7 cellular contexts compared by ENCODE assay signal in genomic region chr3:126197854-126198584, GRCh38. TPM values are rescaled to one million over a fixed set of nuclear protein-coding genes. Genes with fewer than 3 reads are reported as not detected.
DNase-seq lines count a peak whose midpoint lies in the region; ATAC-seq, FAIRE-seq and TF ChIP-seq lines count a peak whose summit lies in the region.

No MANE protein-coding gene starts in this region.

- SMC1A ChIA-PET in GM12878 (lab: Charles Lee; ENCODE audit: uncharacterized antibody, unreplicated experiment): interaction anchor here (0.6 to 1.2 kb wide), 6 partner anchors 12 to 1392 kb away, joined by 3 to 4 read pairs (median 3); no protein-coding TSS in a partner anchor

- H3K36me3 ChIP-seq in SJCRH30 (no peaks in the 10 kb centered on the region), GM12878 (ENCODE audit: control insufficient read depth in 2 of 2, insufficient read depth in 2 of 2, low read length in 1 of 2) (no peaks in the 10 kb centered on the region)

- DNase-seq in GM03348 (ENCODE audit: low spot score) (peak; percentile 85), HT-29 (ENCODE audit: low spot score) (peak; percentile 90), SJCRH30 (peak; percentile 52 to 68), GM12878 (ENCODE audit: low read depth, low spot score) (no peak), iris pigment epithelial cell (ENCODE audit: low read depth) (peak; percentile 82)
- peak; percentile 12 for DNase-seq in stimulated activated CD4-positive, alpha-beta T cell treated with anti-CD3 and anti-CD28 coated beads, Interleukin-2, amount 100 ng/mL, for 4 hours (ENCODE audit: low read depth)

- H3K4me2 ChIP-seq in GM12878 (ENCODE audit: control insufficient read depth, insufficient read depth): no peak overlapping the region

- FAIRE-seq in GM12878 (lab: Jason Lieb, UNC): peak; percentile 86

- RAD21 ChIA-PET in GM12878 (lab: Charles Lee; ENCODE audit: unreplicated experiment): interaction anchor here (1.0 to 4.0 kb wide), 2 partner anchors 30 to 65 kb away, joined by 4 to 12 read pairs; no protein-coding TSS in a partner anchor

- no peaks in the 10 kb centered on the region for H3K79me2 ChIP-seq in GM12878 (ENCODE audit: control insufficient read depth, insufficient read depth, low read length)

- 3% methylated on average over 7 of the region's 7 CpGs for WGBS in GM12878 (ENCODE audit: insufficient coverage, insufficient replicate concordance, low lambda C conversion rate, missing lambda C conversion rate)

- TF ChIP-seq EP300 in GM12878 (IDR thresholded peaks at IDR 0.05; ENCODE audit: borderline replicate concordance in 1 of 2, control insufficient read depth in 1 of 2, low read depth in 2 of 2, low read length in 2 of 2): no peak

- TF ChIP-seq CTCF in GM12878 (IDR thresholded peaks at IDR 0.05 in 2 of 3, conservative IDR thresholded peaks at IDR 0.05 in 1 of 3; ENCODE audit: control insufficient read depth in 2 of 3, extremely low read depth in 1 of 3, insufficient read depth in 1 of 3, low read depth in 3 of 3, low read length in 3 of 3): peak; percentile 67 to 75 (median 75)

- H3K9me3 ChIP-seq in SJCRH30 (replicated peaks) (peaks cover 13% of the 10 kb centered on the region), GM12878 (replicated peaks; ENCODE audit: control insufficient read depth, insufficient read depth, low read length) (no peaks in the 10 kb centered on the region)

- H3K4me1 ChIP-seq in SJCRH30: no peaks in the 10 kb centered on the region
- no peaks in the 10 kb centered on the region for H3K4me1 ChIP-seq in GM12878 (ENCODE audit: control insufficient read depth, insufficient read depth, low read length)

- no peak overlapping the region for H3K4me3 ChIP-seq in SJCRH30
- H3K4me3 ChIP-seq in GM12878: no peak overlapping the region

- H4K20me1 ChIP-seq in GM12878 (ENCODE audit: control insufficient read depth, insufficient read depth): no peaks in the 10 kb centered on the region

- no peak overlapping the region for H2AFZ ChIP-seq in GM12878 (ENCODE audit: control insufficient read depth, low read depth, low read length)

- H3K27me3 ChIP-seq in SJCRH30 (no peaks in the 10 kb centered on the region), GM12878 (replicated peaks in 1 of 2; ENCODE audit: control insufficient read depth in 2 of 2, insufficient read depth in 2 of 2, low read length in 1 of 2) (no peaks in the 10 kb centered on the region; a peak in 2 of 4 replicates)

- in situ Hi-C loops in GM12878 (cut with MboI): no loop called here

- intact Hi-C loops in GM12878 (cut with micrococcal nuclease; ENCODE audit: unreplicated experiment): loop anchor here (1.0 to 10.0 kb wide), 2 partner anchors 191 to 223 kb away; no protein-coding TSS in a partner anchor

- peak; percentile 96 for ATAC-seq in GM12878
- ATAC-seq in GM18517 (IDR thresholded peaks at IDR 0.05; ENCODE audit: unreplicated experiment): no peak

- peak; percentile 67 for TF ChIP-seq RAD21 in GM12878 (IDR thresholded peaks at IDR 0.05; ENCODE audit: insufficient read depth, low read depth, low read length)

- no TSS peak for BruUV-seq in GM12878 (replicated peaks; lab: Mats Ljungman, UMichigan)

- no peak for TF ChIP-seq POLR2A in GM12878 (IDR thresholded peaks at IDR 0.05; ENCODE audit: low read depth, low read length)

- H3K27ac ChIP-seq in SJCRH30: no peak overlapping the region
- no peak overlapping the region for H3K27ac ChIP-seq in GM12878 (ENCODE audit: control insufficient read depth, insufficient read depth)

- POLR2A ChIA-PET in GM12878 (lab: Charles Lee): interaction anchor here (1.1 kb wide), 1 partner anchor 41 kb away, joined by 3 read pairs; no protein-coding TSS in a partner anchor

- no peak overlapping the region for H3K9ac ChIP-seq in GM12878 (ENCODE audit: control insufficient read depth, insufficient read depth, low read length)

- CTCF ChIA-PET in GM12878 (lab: Yijun Ruan, JAX): interaction anchor here (0.6 to 3.9 kb wide), 20 partner anchors 8 to 324 kb away, joined by 3 to 20 read pairs (median 4); no protein-coding TSS in a partner anchor

TF ChIP-seq in GM12878, 131 proteins besides CTCF, POLR2A, EP300 and RAD21 (continues in another document):
- TF ChIP-seq MAX (IDR thresholded peaks at IDR 0.05; ENCODE audit: low read depth, low read length) (no peak), TCF12 (IDR thresholded peaks at IDR 0.05; ENCODE audit: low read depth, low read length) (no peak), YY1 (IDR thresholded peaks at IDR 0.05; ENCODE audit: low read depth, low read length) (peak; percentile 46; the same call in 1 of the 2 replicates), ZBED1 (IDR thresholded peaks at IDR 0.05; ENCODE audit: borderline replicate concordance) (no peak), E2F4 (IDR thresholded peaks at IDR 0.05; ENCODE audit: low read depth, low read length) (no peak), TARDBP (IDR thresholded peaks at IDR 0.05; ENCODE audit: borderline replicate concordance) (no peak), ESRRA (IDR thresholded peaks at IDR 0.05; ENCODE audit: low read length) (no peak), ELK1 (IDR thresholded peaks at IDR 0.05; ENCODE audit: low read depth, low read length) (no peak), REST (IDR thresholded peaks at IDR 0.05; ENCODE audit: low read depth, low read length) (no peak), POLR2AphosphoS5 (IDR thresholded peaks at IDR 0.05; ENCODE audit: low read length) (no peak)

RNA-seq across cellular contexts. Expression of gene ALDH1L1, which starts 17.6 kb away (rescaled TPM):
- total RNA-seq in HT-29 (2014; rRNA removed; shearing (Covaris generic)): 4.9 and 7.4 TPM in 2 replicates
- total RNA-seq in SJCRH30 (2014; rRNA removed; shearing (Covaris generic)): 0.05 and 0.08 TPM in 2 replicates
- total RNA-seq in GM12878 (2013; cell fraction: nucleolus; rRNA removed): 1.2 and 2.1 TPM in 2 replicates
- total RNA-seq in GM12878 (2014; rRNA removed): 0.38 and 0.56 TPM in 2 replicates
- 0.58 and 0.74 TPM in 2 replicates for total RNA-seq in GM12878 (2014; rRNA removed; fragmentation: Illumina TruSeq; extraction: Trizol)
- total RNA-seq in GM12878 (2021): 0.46 and 1.0 TPM in 2 replicates
- 0.72 TPM for polyA plus RNA-seq in GM12878 (2011; ENCODE audit: low read depth)
- polyA plus RNA-seq in GM12878 (2011; rRNA removed): 17.7 and 18.2 TPM in 2 replicates
- polyA plus RNA-seq in GM12878 (2011; cell fraction: cytosol; rRNA removed): 16.8 and 17.6 TPM in 2 replicates
- polyA plus RNA-seq in GM12878 (2011; cell fraction: nucleus; rRNA removed): 29.7 and 30.4 TPM in 2 replicates
- polyA plus RNA-seq in GM12878 (2012): 0.84 and 1.1 TPM in 2 replicates
- polyA plus RNA-seq in GM12878 (2014; fragmentation: Illumina TruSeq; extraction: Trizol): 0.21 and 1.9 TPM in 2 replicates
- polyA plus RNA-seq in GM12878 (2014; fragmentation: Nextera tagmentation; extraction: Ambion mirVana): under 1 TPM; 0.04 to 0.14 TPM
- 0.44 and 1.1 TPM in 2 replicates for polyA plus RNA-seq in GM12878 (2014; rRNA removed)
- under 1 TPM; 0.40 to 0.54 TPM for polyA plus RNA-seq in GM12878 (2016; fragmentation: Nextera tagmentation; extraction: Ambion mirVana)
- polyA minus RNA-seq in GM12878 (2011; rRNA and poly(A)+ RNA removed): 28.7 and 44.1 TPM in 2 replicates
- polyA minus RNA-seq in GM12878 (2011; cell fraction: cytosol; rRNA and poly(A)+ RNA removed): 8.0 and 8.7 TPM in 2 replicates
- 23.6 and 34.7 TPM in 2 replicates for polyA minus RNA-seq in GM12878 (2011; cell fraction: nucleus; rRNA and poly(A)+ RNA removed)
